Comparison of ENCODE assay signal across 8 cellular contexts in genomic region chr2:97806738-97807618, GRCh38.
A peak's percentile ranks its signal among the peaks of the same experiment; 100 is the strongest.
DNase-seq lines count a peak whose midpoint lies in the region; ATAC-seq and TF ChIP-seq lines count a peak whose summit lies in the region.

No MANE protein-coding gene starts in this region.

- H3K4me1 ChIP-seq in esophagus squamous epithelium = peaks cover 0 to 8% (median 0%) of the 10 kb centered on the region in 3 donors

- no peaks in the 10 kb centered on the region for H3K9me3 ChIP-seq in esophagus squamous epithelium

- no peak overlapping the region for H3K27ac ChIP-seq in esophagus squamous epithelium

- WGBS in esophagus squamous epithelium, 2 donors = 19 to 20% methylated on average over 11 to 12 of the region's 12 CpGs

- H3K4me3 ChIP-seq in esophagus squamous epithelium = no peak overlapping the region

- peak; percentile 88 to 95 (median 94) for TF ChIP-seq CTCF in esophagus squamous epithelium (IDR thresholded peaks at IDR 0.05)
- peak; percentile 95 for TF ChIP-seq CTCF in natural killer cell (IDR thresholded peaks at IDR 0.05)

- H3K4me1 Mint-ChIP-seq in natural killer cell = no peaks in the 10 kb centered on the region
- H3K4me1 Mint-ChIP-seq in stimulated activated effector memory CD8-positive, alpha-beta T cell treated with anti-CD3 and anti-CD28 coated beads, Interleukin-12 subunit alpha, Interleukin-12 subunit beta, amount 100 ng/mL, for 72 hours = no peaks in the 10 kb centered on the region

- TF ChIP-seq POLR2A in esophagus squamous epithelium (IDR thresholded peaks at IDR 0.05) = no peak

- peaks cover 0 to 82% (median 7%) of the 10 kb centered on the region in 3 donors for H3K36me3 ChIP-seq in esophagus squamous epithelium

- ATAC-seq in GM19351 (IDR thresholded peaks at IDR 0.05; ENCODE audit: unreplicated experiment) (peak; percentile 61), natural killer cell (peak; percentile 94 to 100 (median 97))
- peak; percentile 92 for ATAC-seq in stimulated activated effector memory CD8-positive, alpha-beta T cell treated with anti-CD3 and anti-CD28 coated beads, Interleukin-12 subunit alpha, Interleukin-12 subunit beta, amount 100 ng/mL, for 72 hours

- H3K4me3 Mint-ChIP-seq in natural killer cell = no peak overlapping the region
- no peak overlapping the region for H3K4me3 Mint-ChIP-seq in stimulated activated effector memory CD8-positive, alpha-beta T cell treated with anti-CD3 and anti-CD28 coated beads, Interleukin-12 subunit alpha, Interleukin-12 subunit beta, amount 100 ng/mL, for 72 hours

- H3K27ac Mint-ChIP-seq in natural killer cell = no peak overlapping the region
- H3K27ac Mint-ChIP-seq in stimulated activated effector memory CD8-positive, alpha-beta T cell treated with anti-CD3 and anti-CD28 coated beads, Interleukin-12 subunit alpha, Interleukin-12 subunit beta, amount 100 ng/mL, for 72 hours = no peak overlapping the region

- H3K27me3 Mint-ChIP-seq in natural killer cell (ENCODE audit: low read depth in 2 of 2) = no peaks in the 10 kb centered on the region

- DNase-seq in AML-193 (lab: John Stamatoyannopoulos, UW) (peak; percentile 31 to 42), KG1 (lab: John Stamatoyannopoulos, UW) (peak; percentile 26), OCI-M1 (lab: John Stamatoyannopoulos, UW) (peak; percentile 83), activated T-cell treated with anti-CD3 and anti-CD28 coated beads for 48 hours (ENCODE audit: low read depth) (peak; percentile 70), esophagus squamous epithelium (lab: John Stamatoyannopoulos, UW) (peak; percentile 12), natural killer cell (peak; percentile 65)
- DNase-seq in stimulated activated effector memory CD8-positive, alpha-beta T cell treated with anti-CD3 and anti-CD28 coated beads, Interleukin-12 subunit alpha, Interleukin-12 subunit beta, amount 100 ng/mL, for 72 hours (ENCODE audit: low spot score in 2 of 2) = peak; percentile 57 to 81

- no peaks in the 10 kb centered on the region for H3K9me3 Mint-ChIP-seq in natural killer cell
- no peaks in the 10 kb centered on the region for H3K9me3 Mint-ChIP-seq in stimulated activated effector memory CD8-positive, alpha-beta T cell treated with anti-CD3 and anti-CD28 coated beads, Interleukin-12 subunit alpha, Interleukin-12 subunit beta, amount 100 ng/mL, for 72 hours

- intact Hi-C loops in esophagus squamous epithelium (cut with DNase I) = loop anchor here (5.0 to 10.0 kb wide), 3 partner anchors 188 to 575 kb away; partner anchors contain the start of gene TMEM131
- intact Hi-C loops in natural killer cell (cut with micrococcal nuclease) = loop anchor here (1.0 to 5.0 kb wide), 2 partner anchors 445 to 462 kb away; no protein-coding TSS in a partner anchor

- no peaks in the 10 kb centered on the region for H3K27me3 ChIP-seq in esophagus squamous epithelium

- H3K36me3 Mint-ChIP-seq in natural killer cell = peaks cover 17% of the 10 kb centered on the region
- H3K36me3 Mint-ChIP-seq in stimulated activated effector memory CD8-positive, alpha-beta T cell treated with anti-CD3 and anti-CD28 coated beads, Interleukin-12 subunit alpha, Interleukin-12 subunit beta, amount 100 ng/mL, for 72 hours = peaks cover 37% of the 10 kb centered on the region

Comparison
In these comparisons a context has a peak if more than half of its experiments do, and no peak if none do; other contexts are left out.
1. DNase-seq: peak in every context shown above with its lines; median percentile 83 in OCI-M1; 70 in activated T-cell treated with anti-CD3 and anti-CD28 coated beads for 48 hours; 69 in stimulated activated effector memory CD8-positive, alpha-beta T cell treated with anti-CD3 and anti-CD28 coated beads, Interleukin-12 subunit alpha, Interleukin-12 subunit beta, amount 100 ng/mL, for 72 hours; 65 in natural killer cell; 36 in AML-193; 26 in KG1; 12 in esophagus squamous epithelium.